Comparison of ENCODE assay signal across 1 cellular context in the genomic region with DNA sequence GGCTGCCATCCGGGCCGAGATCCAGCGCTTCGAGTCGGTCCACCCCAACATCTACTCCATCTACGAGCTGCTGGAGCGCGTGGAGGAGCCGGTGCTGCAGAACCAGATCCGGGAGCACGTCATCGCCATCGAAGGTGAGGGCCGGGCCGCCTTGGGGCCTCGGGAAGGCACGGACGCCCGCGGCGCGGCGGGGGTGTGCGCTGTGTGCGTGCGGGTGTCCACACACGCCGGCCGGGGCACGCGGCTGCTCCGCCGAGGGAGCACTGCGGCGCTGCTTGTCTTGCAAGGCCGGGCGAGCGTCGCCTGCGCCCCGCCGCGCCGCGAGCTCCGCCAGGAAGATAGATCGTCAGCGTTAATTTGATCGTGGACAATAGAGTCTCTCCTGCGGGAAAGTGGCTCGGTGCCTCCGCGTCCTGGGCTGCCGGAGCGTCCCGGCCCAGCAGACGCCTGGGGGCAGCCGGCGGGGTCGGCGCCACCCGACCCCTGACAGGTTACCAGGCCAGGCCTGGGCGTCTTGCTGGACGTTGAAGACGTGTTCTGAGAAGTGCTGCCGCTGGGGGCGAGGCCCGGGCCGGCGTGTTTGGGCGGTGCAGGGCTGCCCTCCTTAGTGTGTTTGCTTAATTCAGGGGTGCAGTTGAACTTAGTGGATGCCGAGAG.
TF ChIP-seq lines count a peak whose summit lies in the region.

No MANE protein-coding gene starts in this region.

TF ChIP-seq in HepG2, 621 proteins besides CTCF, POLR2A, EP300 and RAD21 (continued from another document and continues in another):
- TF ChIP-seq, protein P1, sequence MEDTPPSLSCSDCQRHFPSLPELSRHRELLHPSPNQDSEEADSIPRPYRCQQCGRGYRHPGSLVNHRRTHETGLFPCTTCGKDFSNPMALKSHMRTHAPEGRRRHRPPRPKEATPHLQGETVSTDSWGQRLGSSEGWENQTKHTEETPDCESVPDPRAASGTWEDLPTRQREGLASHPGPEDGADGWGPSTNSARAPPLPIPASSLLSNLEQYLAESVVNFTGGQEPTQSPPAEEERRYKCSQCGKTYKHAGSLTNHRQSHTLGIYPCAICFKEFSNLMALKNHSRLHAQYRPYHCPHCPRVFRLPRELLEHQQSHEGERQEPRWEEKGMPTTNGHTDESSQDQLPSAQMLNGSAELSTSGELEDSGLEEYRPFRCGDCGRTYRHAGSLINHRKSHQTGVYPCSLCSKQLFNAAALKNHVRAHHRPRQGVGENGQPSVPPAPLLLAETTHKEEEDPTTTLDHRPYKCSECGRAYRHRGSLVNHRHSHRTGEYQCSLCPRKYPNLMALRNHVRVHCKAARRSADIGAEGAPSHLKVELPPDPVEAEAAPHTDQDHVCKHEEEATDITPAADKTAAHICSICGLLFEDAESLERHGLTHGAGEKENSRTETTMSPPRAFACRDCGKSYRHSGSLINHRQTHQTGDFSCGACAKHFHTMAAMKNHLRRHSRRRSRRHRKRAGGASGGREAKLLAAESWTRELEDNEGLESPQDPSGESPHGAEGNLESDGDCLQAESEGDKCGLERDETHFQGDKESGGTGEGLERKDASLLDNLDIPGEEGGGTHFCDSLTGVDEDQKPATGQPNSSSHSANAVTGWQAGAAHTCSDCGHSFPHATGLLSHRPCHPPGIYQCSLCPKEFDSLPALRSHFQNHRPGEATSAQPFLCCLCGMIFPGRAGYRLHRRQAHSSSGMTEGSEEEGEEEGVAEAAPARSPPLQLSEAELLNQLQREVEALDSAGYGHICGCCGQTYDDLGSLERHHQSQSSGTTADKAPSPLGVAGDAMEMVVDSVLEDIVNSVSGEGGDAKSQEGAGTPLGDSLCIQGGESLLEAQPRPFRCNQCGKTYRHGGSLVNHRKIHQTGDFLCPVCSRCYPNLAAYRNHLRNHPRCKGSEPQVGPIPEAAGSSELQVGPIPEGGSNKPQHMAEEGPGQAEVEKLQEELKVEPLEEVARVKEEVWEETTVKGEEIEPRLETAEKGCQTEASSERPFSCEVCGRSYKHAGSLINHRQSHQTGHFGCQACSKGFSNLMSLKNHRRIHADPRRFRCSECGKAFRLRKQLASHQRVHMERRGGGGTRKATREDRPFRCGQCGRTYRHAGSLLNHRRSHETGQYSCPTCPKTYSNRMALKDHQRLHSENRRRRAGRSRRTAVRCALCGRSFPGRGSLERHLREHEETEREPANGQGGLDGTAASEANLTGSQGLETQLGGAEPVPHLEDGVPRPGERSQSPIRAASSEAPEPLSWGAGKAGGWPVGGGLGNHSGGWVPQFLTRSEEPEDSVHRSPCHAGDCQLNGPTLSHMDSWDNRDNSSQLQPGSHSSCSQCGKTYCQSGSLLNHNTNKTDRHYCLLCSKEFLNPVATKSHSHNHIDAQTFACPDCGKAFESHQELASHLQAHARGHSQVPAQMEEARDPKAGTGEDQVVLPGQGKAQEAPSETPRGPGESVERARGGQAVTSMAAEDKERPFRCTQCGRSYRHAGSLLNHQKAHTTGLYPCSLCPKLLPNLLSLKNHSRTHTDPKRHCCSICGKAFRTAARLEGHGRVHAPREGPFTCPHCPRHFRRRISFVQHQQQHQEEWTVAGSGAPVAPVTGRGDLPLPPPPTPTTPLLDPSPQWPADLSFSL (CRISPR knock-in tag; IDR thresholded peaks at IDR 0.05): no peak
- TF ChIP-seq NR2F2 (IDR thresholded peaks at IDR 0.05; ENCODE audit: borderline replicate concordance, low read depth) (no peak), KAT2B (IDR thresholded peaks at IDR 0.05; ENCODE audit: borderline replicate concordance, low read depth, low read length) (no peak), KLF13 (CRISPR knock-in tag; IDR thresholded peaks at IDR 0.05) (no peak), ELF3 (CRISPR knock-in tag; IDR thresholded peaks at IDR 0.05) (no peak), ZNF543 (CRISPR knock-in tag; IDR thresholded peaks at IDR 0.05) (no peak), MLLT10 (CRISPR knock-in tag; IDR thresholded peaks at IDR 0.05) (no peak), ZFP82 (CRISPR knock-in tag; IDR thresholded peaks at IDR 0.05; ENCODE audit: borderline replicate concordance) (peak; percentile 81; the same call in 1 of the 2 replicates), ZNF660 (CRISPR knock-in tag; IDR thresholded peaks at IDR 0.05; ENCODE audit: borderline replicate concordance, low read depth) (no peak), KLF9 (CRISPR knock-in tag; IDR thresholded peaks at IDR 0.05; ENCODE audit: low read depth) (no peak)
- TF ChIP-seq, protein P2, sequence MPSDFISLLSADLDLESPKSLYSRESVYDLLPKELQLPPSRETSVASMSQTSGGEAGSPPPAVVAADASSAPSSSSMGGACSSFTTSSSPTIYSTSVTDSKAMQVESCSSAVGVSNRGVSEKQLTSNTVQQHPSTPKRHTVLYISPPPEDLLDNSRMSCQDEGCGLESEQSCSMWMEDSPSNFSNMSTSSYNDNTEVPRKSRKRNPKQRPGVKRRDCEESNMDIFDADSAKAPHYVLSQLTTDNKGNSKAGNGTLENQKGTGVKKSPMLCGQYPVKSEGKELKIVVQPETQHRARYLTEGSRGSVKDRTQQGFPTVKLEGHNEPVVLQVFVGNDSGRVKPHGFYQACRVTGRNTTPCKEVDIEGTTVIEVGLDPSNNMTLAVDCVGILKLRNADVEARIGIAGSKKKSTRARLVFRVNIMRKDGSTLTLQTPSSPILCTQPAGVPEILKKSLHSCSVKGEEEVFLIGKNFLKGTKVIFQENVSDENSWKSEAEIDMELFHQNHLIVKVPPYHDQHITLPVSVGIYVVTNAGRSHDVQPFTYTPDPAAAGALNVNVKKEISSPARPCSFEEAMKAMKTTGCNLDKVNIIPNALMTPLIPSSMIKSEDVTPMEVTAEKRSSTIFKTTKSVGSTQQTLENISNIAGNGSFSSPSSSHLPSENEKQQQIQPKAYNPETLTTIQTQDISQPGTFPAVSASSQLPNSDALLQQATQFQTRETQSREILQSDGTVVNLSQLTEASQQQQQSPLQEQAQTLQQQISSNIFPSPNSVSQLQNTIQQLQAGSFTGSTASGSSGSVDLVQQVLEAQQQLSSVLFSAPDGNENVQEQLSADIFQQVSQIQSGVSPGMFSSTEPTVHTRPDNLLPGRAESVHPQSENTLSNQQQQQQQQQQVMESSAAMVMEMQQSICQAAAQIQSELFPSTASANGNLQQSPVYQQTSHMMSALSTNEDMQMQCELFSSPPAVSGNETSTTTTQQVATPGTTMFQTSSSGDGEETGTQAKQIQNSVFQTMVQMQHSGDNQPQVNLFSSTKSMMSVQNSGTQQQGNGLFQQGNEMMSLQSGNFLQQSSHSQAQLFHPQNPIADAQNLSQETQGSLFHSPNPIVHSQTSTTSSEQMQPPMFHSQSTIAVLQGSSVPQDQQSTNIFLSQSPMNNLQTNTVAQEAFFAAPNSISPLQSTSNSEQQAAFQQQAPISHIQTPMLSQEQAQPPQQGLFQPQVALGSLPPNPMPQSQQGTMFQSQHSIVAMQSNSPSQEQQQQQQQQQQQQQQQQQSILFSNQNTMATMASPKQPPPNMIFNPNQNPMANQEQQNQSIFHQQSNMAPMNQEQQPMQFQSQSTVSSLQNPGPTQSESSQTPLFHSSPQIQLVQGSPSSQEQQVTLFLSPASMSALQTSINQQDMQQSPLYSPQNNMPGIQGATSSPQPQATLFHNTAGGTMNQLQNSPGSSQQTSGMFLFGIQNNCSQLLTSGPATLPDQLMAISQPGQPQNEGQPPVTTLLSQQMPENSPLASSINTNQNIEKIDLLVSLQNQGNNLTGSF (CRISPR knock-in tag; IDR thresholded peaks at IDR 0.05): peak; percentile 80
- TF ChIP-seq, protein P3, sequence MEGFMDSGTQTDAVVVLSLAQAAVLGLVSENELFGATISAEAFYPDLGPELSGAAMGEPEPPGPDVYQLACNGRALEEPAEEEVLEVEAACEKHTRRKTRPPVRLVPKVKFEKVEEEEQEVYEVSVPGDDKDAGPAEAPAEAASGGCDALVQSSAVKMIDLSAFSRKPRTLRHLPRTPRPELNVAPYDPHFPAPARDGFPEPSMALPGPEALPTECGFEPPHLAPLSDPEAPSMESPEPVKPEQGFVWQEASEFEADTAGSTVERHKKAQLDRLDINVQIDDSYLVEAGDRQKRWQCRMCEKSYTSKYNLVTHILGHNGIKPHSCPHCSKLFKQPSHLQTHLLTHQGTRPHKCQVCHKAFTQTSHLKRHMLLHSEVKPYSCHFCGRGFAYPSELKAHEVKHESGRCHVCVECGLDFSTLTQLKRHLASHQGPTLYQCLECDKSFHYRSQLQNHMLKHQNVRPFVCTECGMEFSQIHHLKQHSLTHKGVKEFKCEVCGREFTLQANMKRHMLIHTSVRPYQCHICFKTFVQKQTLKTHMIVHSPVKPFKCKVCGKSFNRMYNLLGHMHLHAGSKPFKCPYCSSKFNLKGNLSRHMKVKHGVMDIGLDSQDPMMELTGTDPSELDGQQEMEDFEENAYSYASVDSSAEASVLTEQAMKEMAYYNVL (CRISPR knock-in tag; IDR thresholded peaks at IDR 0.05; ENCODE audit: borderline replicate concordance): no peak; the same call in 1 of the 2 replicates
- TF ChIP-seq, protein P4, sequence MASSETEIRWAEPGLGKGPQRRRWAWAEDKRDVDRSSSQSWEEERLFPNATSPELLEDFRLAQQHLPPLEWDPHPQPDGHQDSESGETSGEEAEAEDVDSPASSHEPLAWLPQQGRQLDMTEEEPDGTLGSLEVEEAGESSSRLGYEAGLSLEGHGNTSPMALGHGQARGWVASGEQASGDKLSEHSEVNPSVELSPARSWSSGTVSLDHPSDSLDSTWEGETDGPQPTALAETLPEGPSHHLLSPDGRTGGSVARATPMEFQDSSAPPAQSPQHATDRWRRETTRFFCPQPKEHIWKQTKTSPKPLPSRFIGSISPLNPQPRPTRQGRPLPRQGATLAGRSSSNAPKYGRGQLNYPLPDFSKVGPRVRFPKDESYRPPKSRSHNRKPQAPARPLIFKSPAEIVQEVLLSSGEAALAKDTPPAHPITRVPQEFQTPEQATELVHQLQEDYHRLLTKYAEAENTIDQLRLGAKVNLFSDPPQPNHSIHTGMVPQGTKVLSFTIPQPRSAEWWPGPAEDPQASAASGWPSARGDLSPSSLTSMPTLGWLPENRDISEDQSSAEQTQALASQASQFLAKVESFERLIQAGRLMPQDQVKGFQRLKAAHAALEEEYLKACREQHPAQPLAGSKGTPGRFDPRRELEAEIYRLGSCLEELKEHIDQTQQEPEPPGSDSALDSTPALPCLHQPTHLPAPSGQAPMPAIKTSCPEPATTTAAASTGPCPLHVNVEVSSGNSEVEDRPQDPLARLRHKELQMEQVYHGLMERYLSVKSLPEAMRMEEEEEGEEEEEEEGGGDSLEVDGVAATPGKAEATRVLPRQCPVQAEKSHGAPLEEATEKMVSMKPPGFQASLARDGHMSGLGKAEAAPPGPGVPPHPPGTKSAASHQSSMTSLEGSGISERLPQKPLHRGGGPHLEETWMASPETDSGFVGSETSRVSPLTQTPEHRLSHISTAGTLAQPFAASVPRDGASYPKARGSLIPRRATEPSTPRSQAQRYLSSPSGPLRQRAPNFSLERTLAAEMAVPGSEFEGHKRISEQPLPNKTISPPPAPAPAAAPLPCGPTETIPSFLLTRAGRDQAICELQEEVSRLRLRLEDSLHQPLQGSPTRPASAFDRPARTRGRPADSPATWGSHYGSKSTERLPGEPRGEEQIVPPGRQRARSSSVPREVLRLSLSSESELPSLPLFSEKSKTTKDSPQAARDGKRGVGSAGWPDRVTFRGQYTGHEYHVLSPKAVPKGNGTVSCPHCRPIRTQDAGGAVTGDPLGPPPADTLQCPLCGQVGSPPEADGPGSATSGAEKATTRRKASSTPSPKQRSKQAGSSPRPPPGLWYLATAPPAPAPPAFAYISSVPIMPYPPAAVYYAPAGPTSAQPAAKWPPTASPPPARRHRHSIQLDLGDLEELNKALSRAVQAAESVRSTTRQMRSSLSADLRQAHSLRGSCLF (CRISPR knock-in tag; IDR thresholded peaks at IDR 0.05; ENCODE audit: borderline replicate concordance): no peak
- TF ChIP-seq, protein P5, sequence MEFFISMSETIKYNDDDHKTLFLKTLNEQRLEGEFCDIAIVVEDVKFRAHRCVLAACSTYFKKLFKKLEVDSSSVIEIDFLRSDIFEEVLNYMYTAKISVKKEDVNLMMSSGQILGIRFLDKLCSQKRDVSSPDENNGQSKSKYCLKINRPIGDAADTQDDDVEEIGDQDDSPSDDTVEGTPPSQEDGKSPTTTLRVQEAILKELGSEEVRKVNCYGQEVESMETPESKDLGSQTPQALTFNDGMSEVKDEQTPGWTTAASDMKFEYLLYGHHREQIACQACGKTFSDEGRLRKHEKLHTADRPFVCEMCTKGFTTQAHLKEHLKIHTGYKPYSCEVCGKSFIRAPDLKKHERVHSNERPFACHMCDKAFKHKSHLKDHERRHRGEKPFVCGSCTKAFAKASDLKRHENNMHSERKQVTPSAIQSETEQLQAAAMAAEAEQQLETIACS (CRISPR knock-in tag; IDR thresholded peaks at IDR 0.05): peak; percentile 58
- TF ChIP-seq, protein P6, sequence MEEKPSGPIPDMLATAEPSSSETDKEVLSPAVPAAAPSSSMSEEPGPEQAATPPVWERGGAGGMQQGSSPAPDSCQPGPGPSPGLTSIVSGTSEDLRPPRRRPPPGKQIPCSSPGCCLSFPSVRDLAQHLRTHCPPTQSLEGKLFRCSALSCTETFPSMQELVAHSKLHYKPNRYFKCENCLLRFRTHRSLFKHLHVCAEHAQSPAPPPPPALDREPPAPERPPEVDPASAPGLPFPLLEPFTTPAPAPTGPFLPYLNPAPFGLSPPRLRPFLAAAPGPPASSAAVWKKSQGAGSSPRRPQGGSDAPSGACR (CRISPR knock-in tag; IDR thresholded peaks at IDR 0.05): no peak
- TF ChIP-seq, protein P7, sequence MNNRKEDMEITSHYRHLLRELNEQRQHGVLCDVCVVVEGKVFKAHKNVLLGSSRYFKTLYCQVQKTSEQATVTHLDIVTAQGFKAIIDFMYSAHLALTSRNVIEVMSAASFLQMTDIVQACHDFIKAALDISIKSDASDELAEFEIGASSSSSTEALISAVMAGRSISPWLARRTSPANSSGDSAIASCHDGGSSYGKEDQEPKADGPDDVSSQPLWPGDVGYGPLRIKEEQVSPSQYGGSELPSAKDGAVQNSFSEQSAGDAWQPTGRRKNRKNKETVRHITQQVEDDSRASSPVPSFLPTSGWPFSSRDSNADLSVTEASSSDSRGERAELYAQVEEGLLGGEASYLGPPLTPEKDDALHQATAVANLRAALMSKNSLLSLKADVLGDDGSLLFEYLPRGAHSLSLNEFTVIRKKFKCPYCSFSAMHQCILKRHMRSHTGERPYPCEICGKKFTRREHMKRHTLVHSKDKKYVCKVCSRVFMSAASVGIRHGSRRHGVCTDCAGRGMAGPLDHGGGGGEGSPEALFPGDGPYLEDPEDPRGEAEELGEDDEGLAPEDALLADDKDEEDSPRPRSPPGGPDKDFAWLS (CRISPR knock-in tag; IDR thresholded peaks at IDR 0.05; ENCODE audit: borderline replicate concordance): no peak
